ENCODE assay signal across 9 cellular contexts in the genomic region with DNA sequence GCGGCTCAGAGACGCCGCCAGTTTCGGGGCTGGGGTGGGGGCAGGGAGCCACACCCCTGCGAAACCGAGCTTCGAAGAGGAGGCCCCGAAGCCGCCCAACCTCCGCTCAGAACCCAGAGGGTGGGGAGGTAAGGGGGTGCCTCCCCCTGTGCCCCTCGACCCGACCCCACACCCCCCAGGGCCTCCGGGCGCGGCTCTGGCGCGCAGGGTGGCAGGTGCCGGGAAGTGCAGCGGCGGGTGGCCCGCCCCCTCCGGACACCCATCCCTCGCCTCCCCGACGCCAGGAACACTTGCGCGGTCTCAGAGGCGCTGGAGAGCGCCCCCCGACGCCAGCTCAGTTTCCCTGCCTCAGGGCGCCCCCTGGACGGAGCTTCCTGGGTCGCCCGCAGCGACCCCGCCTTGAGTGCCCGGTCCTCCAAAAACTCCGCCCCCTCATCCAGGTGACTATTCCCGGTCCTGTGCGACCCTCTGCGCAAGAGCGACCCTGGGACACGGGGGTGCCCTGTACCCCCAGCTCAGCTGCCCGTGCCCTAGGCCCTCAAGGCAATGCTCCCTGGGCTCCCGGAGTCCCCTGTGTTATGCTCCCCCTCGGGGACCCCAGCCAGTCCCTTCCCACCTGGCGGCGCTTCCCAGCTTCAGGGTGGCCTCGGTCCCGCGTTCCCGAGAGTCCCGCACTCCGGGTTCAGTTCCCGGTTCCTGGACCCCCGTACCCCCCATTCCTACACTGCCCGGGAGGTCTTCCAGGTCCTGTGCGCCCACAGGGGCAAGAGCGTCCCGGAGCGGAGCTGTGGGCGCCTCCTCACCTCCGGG. TPM values are rescaled to one million over a fixed set of nuclear protein-coding genes. Genes with fewer than 3 reads are reported as not detected.
DNase-seq lines count a peak whose midpoint lies in the region; ATAC-seq, FAIRE-seq and TF ChIP-seq lines count a peak whose summit lies in the region.
"Had no signal": no experiment of that assay in that cellular context is flagged by ENCODE, and none has a peak within 500 bp of the region (broad histone marks: within the 10 kb centered on the region; RNA-seq: fewer than 3 reads in every experiment).

No MANE protein-coding gene starts in this region.

- H3K4me1 ChIP-seq in endocrine pancreas (ENCODE audit: control insufficient read depth, insufficient read depth, low read length) = no peaks in the 10 kb centered on the region
- H3K4me1 ChIP-seq: BLaER1 had no signal

- TF ChIP-seq POLR2A in H54 (IDR thresholded peaks at IDR 0.05; ENCODE audit: low read depth, low read length) = no peak

- H3K4me1 Mint-ChIP-seq in naive B cell = peaks cover 9 to 12% (median 12%) of the 10 kb centered on the region in 3 donors

- H3K4me3 Mint-ChIP-seq in naive B cell = peak overlapping the region in 7 of 8 donors; percentile 29 to 80 (median 75)

- no peak for FAIRE-seq in H54 (lab: Jason Lieb, UNC)

- no peaks in the 10 kb centered on the region for H3K36me3 Mint-ChIP-seq in naive B cell

- ATAC-seq in naive B cell (ENCODE audit: low read depth in 2 of 2) = peak in 1 of 2 donors; percentile 32

- no peaks in the 10 kb centered on the region for H3K9me3 ChIP-seq in endocrine pancreas (ENCODE audit: control insufficient read depth, low read length)
- H3K9me3 ChIP-seq: BLaER1 had no signal

- peak overlapping the region; percentile 45 for H3K4me3 ChIP-seq in endocrine pancreas (ENCODE audit: control insufficient read depth, insufficient read depth, low read length)
- H3K4me3 ChIP-seq: BLaER1 had no signal

- H3K36me3 ChIP-seq in endocrine pancreas (ENCODE audit: control insufficient read depth, insufficient read depth, low read length) = no peaks in the 10 kb centered on the region
- H3K36me3 ChIP-seq: BLaER1 had no signal

- DNase-seq in NCI-H1417 (lab: John Stamatoyannopoulos, UW) (peak in 2 of 3 experiments; percentile 64 to 65), NCI-H1417 treated with DMSO at 0.1 percent for 48 hours (lab: John Stamatoyannopoulos, UW) (no peak), NCI-H69 (lab: John Stamatoyannopoulos, UW) (peak; percentile 83), naive B cell (no peak), H54 (ENCODE audit: insufficient read length, low spot score) (no peak), EL (no peak), Kasumi-1 (lab: John Stamatoyannopoulos, UW) (no peak)

- H3K9ac ChIP-seq in endocrine pancreas (ENCODE audit: control insufficient read depth, insufficient read depth, low read length) = peak overlapping the region; percentile 97
- H3K9ac ChIP-seq: BLaER1 had no signal

- peaks cover 11 to 59% (median 55%) of the 10 kb centered on the region in 3 donors for H3K27me3 Mint-ChIP-seq in naive B cell

- no peaks in the 10 kb centered on the region for H3K27me3 ChIP-seq in endocrine pancreas (ENCODE audit: control insufficient read depth, insufficient read depth, low read length)

- no peak overlapping the region for H3K27ac Mint-ChIP-seq in naive B cell

- peaks cover 0 to 4% (median 0%) of the 10 kb centered on the region in 7 donors for H3K9me3 Mint-ChIP-seq in naive B cell

RNA-seq across cellular contexts. Expression of gene PPL, which starts 0.6 kb away (rescaled TPM):
- 1 to 10 TPM in 2 of 6 donors, under 1 TPM in 3, not detected in 1; 0.05 to 1.3 (median 0.16) TPM for polyA plus RNA-seq in naive B cell (ENCODE audit: low read depth in 6 of 6)

RNA-seq across cellular contexts. Expression of gene SEC14L5, which starts 21.7 kb away (rescaled TPM):
- polyA plus RNA-seq in naive B cell (ENCODE audit: low read depth in 6 of 6) = under 1 TPM in 3 of 6 donors, not detected in 3; 0.08 to 0.48 (median 0.43) TPM

Comparison
In these comparisons a context has a peak if more than half of its experiments do, and no peak if none do; other contexts are left out.
1. DNase-seq: peak in NCI-H1417 (2 of 3) and NCI-H69 (single experiment); none in NCI-H1417 treated with DMSO at 0.1 percent for 48 hours (single experiment), naive B cell (single experiment), H54 (single experiment), EL (single experiment) and Kasumi-1 (0 of 2).